ENCODE assay signal across 8 cellular contexts in the genomic region with DNA sequence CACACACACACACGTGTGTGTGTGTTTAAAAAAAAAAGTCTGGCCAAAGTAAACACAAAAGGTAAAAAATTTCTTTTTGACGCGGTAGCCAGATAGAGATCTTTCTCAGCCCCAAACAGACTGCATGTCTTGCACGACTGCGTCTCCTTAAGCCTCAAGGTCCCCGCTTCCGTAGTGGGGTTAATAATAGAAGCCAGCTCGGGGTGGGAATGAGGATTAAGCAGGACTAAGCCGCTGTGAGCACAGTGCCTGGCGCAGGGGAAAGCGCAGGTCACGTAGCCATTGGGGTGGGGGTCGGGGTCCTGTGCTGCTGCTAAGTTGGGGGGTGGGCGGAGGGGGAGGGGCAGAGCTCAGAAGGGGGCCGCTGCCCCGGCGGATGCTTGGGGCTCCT. TPM values are rescaled to one million over a fixed set of nuclear protein-coding genes. Genes with fewer than 3 reads are reported as not detected.
DNase-seq lines count a peak whose midpoint lies in the region; ATAC-seq lines count a peak whose summit lies in the region.

No MANE protein-coding gene starts in this region.

- H3K9me3 Mint-ChIP-seq in naive thymus-derived CD8-positive, alpha-beta T cell = no peaks in the 10 kb centered on the region

- H3K27me3 Mint-ChIP-seq in naive thymus-derived CD8-positive, alpha-beta T cell = no peaks in the 10 kb centered on the region

- DNase-seq in NOMO-1 (lab: John Stamatoyannopoulos, UW; ENCODE audit: unreplicated experiment in 2 of 2) (peak; percentile 6 to 23), NOMO-1 treated with dmso at 0.1 percent for 144 hours (lab: John Stamatoyannopoulos, UW; ENCODE audit: unreplicated experiment) (no peak), mesenteric fat pad (ENCODE audit: low spot score) (no peak), NCI-H2107 treated with DMSO at 0.1 percent for 48 hours (lab: John Stamatoyannopoulos, UW; ENCODE audit: unreplicated experiment) (no peak)
- DNase-seq in Jurkat, Clone E6-1 (ENCODE audit: low read depth, low spot score) = no peak
- DNase-seq in activated CD4-positive, alpha-beta T cell treated with anti-CD3 and anti-CD28 coated beads, Interleukin-2, amount 50 U/mL, for 1 hour = peak; percentile 16
- peak in 7 of 10 donors; percentile 16 to 49 (median 33) for DNase-seq in naive thymus-derived CD8-positive, alpha-beta T cell

- POLR2A ChIA-PET in naive thymus-derived CD8-positive, alpha-beta T cell (lab: Charles Lee) = interaction anchor here (0.9 to 1.6 kb wide), 5 partner anchors 11 to 430 kb away, joined by 3 to 8 read pairs (median 4); partner anchors contain the start of genes DCTN5, EARS2, PALB2 and UBFD1

- H3K4me3 ChIP-seq in Jurkat, Clone E6-1 (ENCODE audit: low read length) = peak overlapping the region; percentile 53

- peak overlapping the region; percentile 35 to 96 (median 84) for H3K27ac Mint-ChIP-seq in naive thymus-derived CD8-positive, alpha-beta T cell

- peaks cover 32 to 70% (median 62%) of the 10 kb centered on the region in 4 donors for H3K4me1 Mint-ChIP-seq in naive thymus-derived CD8-positive, alpha-beta T cell

- H3K4me3 Mint-ChIP-seq in naive thymus-derived CD8-positive, alpha-beta T cell = peak overlapping the region; percentile 87 to 98 (median 94)

- peak; percentile 36 for ATAC-seq in esophagus mucosa
- ATAC-seq in naive thymus-derived CD8-positive, alpha-beta T cell = peak; percentile 42 to 49

- no peaks in the 10 kb centered on the region for H3K36me3 Mint-ChIP-seq in naive thymus-derived CD8-positive, alpha-beta T cell

RNA-seq across cellular contexts. Expression of gene GGA2, which starts 0.5 kb away (rescaled TPM):
- polyA plus RNA-seq in Jurkat, Clone E6-1 (2012; ENCODE audit: insufficient read depth, insufficient read length) = 105 TPM
- total RNA-seq in esophagus mucosa (24.6 TPM), mesenteric fat pad (65.7 TPM)
- 10 to 100 TPM; 87.5 to 94.6 TPM for total RNA-seq in naive thymus-derived CD8-positive, alpha-beta T cell
- polyA plus RNA-seq in naive thymus-derived CD8-positive, alpha-beta T cell = 10 to 100 TPM; 37.7 to 56.7 (median 39.4) TPM

RNA-seq across cellular contexts. Expression of gene EARS2, which starts 47.4 kb away (rescaled TPM):
- polyA plus RNA-seq in Jurkat, Clone E6-1 (2012; ENCODE audit: insufficient read depth, insufficient read length) = 21.8 TPM
- total RNA-seq in esophagus mucosa (13.5 TPM), mesenteric fat pad (14.4 TPM)
- 10 to 100 TPM; 16.9 to 18.1 TPM for total RNA-seq in naive thymus-derived CD8-positive, alpha-beta T cell
- 10 to 100 TPM; 14.1 to 19.9 (median 18.3) TPM for polyA plus RNA-seq in naive thymus-derived CD8-positive, alpha-beta T cell

RNA-seq across cellular contexts. Expression of gene UBFD1, which starts 47.8 kb away (rescaled TPM):
- polyA plus RNA-seq in Jurkat, Clone E6-1 (2012; ENCODE audit: insufficient read depth, insufficient read length) = 30.1 TPM
- total RNA-seq in esophagus mucosa = 27.3 TPM
- 10 to 100 TPM; 52.5 to 58.7 TPM for total RNA-seq in naive thymus-derived CD8-positive, alpha-beta T cell
- polyA plus RNA-seq in naive thymus-derived CD8-positive, alpha-beta T cell = 10 to 100 TPM; 12.2 to 15.4 (median 12.6) TPM
- 48.1 TPM for total RNA-seq in mesenteric fat pad

RNA-seq across cellular contexts. Expression of gene COG7, which starts 56.8 kb away (rescaled TPM):
- 19.5 TPM for polyA plus RNA-seq in Jurkat, Clone E6-1 (2012; ENCODE audit: insufficient read depth, insufficient read length)
- total RNA-seq in esophagus mucosa (14.8 TPM), mesenteric fat pad (20.4 TPM)
- total RNA-seq in naive thymus-derived CD8-positive, alpha-beta T cell = 10 to 100 TPM; 23.3 to 26.2 TPM
- polyA plus RNA-seq in naive thymus-derived CD8-positive, alpha-beta T cell = 10 to 100 TPM in 1 of 3 donors, 1 to 10 TPM in 2; 8.4 to 10.9 (median 9.2) TPM

Comparison
In these comparisons a context has a peak if more than half of its experiments do, and no peak if none do; other contexts are left out.
1. DNase-seq: peak in NOMO-1 (2 of 2), activated CD4-positive, alpha-beta T cell treated with anti-CD3 and anti-CD28 coated beads, Interleukin-2, amount 50 U/mL, for 1 hour (single experiment) and naive thymus-derived CD8-positive, alpha-beta T cell (7 of 10); none in NOMO-1 treated with dmso at 0.1 percent for 144 hours (single experiment), Jurkat, Clone E6-1 (single experiment), mesenteric fat pad (single experiment) and NCI-H2107 treated with DMSO at 0.1 percent for 48 hours (single experiment).